ENCODE assay signal across 37 cellular contexts in genomic region chr4:27043200-27043599, GRCh38.
"Had no signal": no experiment of that assay in that cellular context is flagged by ENCODE, and none has a peak within 500 bp of the region (broad histone marks: within the 10 kb centered on the region; RNA-seq: fewer than 3 reads in every experiment).

No MANE protein-coding gene starts in this region.

- H3K27ac ChIP-seq: ascending aorta, cardiac muscle cell, VCaP had no signal

- H3K36me3 ChIP-seq: ascending aorta, cardiac muscle cell had no signal

- H3K9me3 ChIP-seq: ascending aorta had no signal

- H3K4me3 Mint-ChIP-seq: activated B cell treated with CpG ODN at 0.5 μM for 24 hours; activated CD4-positive, alpha-beta memory T cell treated with anti-CD3 and anti-CD28 coated beads for 36 hours; activated CD4-positive, alpha-beta T cell treated with anti-CD3 and anti-CD28 coated beads, Interleukin-2, amount 10 ng/mL, durations not matched to agents 24 days and 14 days; activated CD8-positive, alpha-beta T cell treated with anti-CD3 and anti-CD28 coated beads for 36 hours; activated naive CD4-positive, alpha-beta T cell treated with anti-CD3 and anti-CD28 coated beads, Interleukin-2, amount 10 ng/mL, durations not matched to agents 7 days and 5 days; activated naive CD4-positive, alpha-beta T cell treated with anti-CD3 and anti-CD28 coated beads, Interleukin-2, amount 50 U/mL, for 24 hours; activated naive CD8-positive, alpha-beta T cell; activated naive CD8-positive, alpha-beta T cell treated with anti-CD3 and anti-CD28 coated beads, Interleukin-2, amount 10 ng/mL, durations not matched to agents 7 days and 5 days; activated naive CD8-positive, alpha-beta T cell treated with anti-CD3 and anti-CD28 coated beads, Interleukin-2, amount 50 U/mL, for 24 hours; activated T-cell treated with anti-CD3 and anti-CD28 coated beads, Interleukin-2, amount 50 U/mL, for 4 hours; activated T-cell treated with anti-CD3 and anti-CD28 coated beads, Interleukin-2, amount 50 U/mL, for 72 hours; activated T-helper 1 cell treated with anti-CD3 and anti-CD28 coated beads, Interleukin-12 subunit alpha, Interleukin-12 subunit beta, Interleukin-2, Interleukin-4 antibody, amounts not matched to agents 30 ng/mL and 10 ng/mL and 1 ng/mL, durations not matched to agents 14 hours and 24 hours and 36 hours; activated T-helper 17 cell treated with anti-CD3 and anti-CD28 coated beads, Interleukin-2, amount 50 U/mL, for 72 hours; brain; central memory CD8-positive, alpha-beta T cell; T-helper 1 cell treated with Interleukin-12 subunit alpha and Interleukin-12 subunit beta and Interleukin-4 antibody, amounts not matched to agents 30 μg/mL and 1 μg/mL, for 36 hours; T-helper 2 cell treated with Interferon-gamma antibody and Interleukin-4, amounts not matched to agents 5 μg/mL and 100 μg/mL, for 36 hours had no signal

- H3K27ac Mint-ChIP-seq: activated B cell treated with CpG ODN at 0.5 μM for 24 hours; activated CD4-positive, alpha-beta memory T cell treated with anti-CD3 and anti-CD28 coated beads for 36 hours; activated CD4-positive, alpha-beta T cell treated with anti-CD3 and anti-CD28 coated beads, Interleukin-2, amount 10 ng/mL, durations not matched to agents 24 days and 14 days; activated CD8-positive, alpha-beta T cell treated with anti-CD3 and anti-CD28 coated beads for 36 hours; activated naive CD4-positive, alpha-beta T cell treated with anti-CD3 and anti-CD28 coated beads, Interleukin-2, amount 10 ng/mL, durations not matched to agents 7 days and 5 days; activated naive CD4-positive, alpha-beta T cell treated with anti-CD3 and anti-CD28 coated beads, Interleukin-2, amount 50 U/mL, for 24 hours; activated naive CD8-positive, alpha-beta T cell; activated naive CD8-positive, alpha-beta T cell treated with anti-CD3 and anti-CD28 coated beads, Interleukin-2, amount 10 ng/mL, durations not matched to agents 7 days and 5 days; activated naive CD8-positive, alpha-beta T cell treated with anti-CD3 and anti-CD28 coated beads, Interleukin-2, amount 50 U/mL, for 24 hours; activated T-cell treated with anti-CD3 and anti-CD28 coated beads, Interleukin-2, amount 50 U/mL, for 72 hours; activated T-helper 1 cell treated with anti-CD3 and anti-CD28 coated beads, Interleukin-12 subunit alpha, Interleukin-12 subunit beta, Interleukin-2, Interleukin-4 antibody, amounts not matched to agents 30 ng/mL and 10 ng/mL and 1 ng/mL, durations not matched to agents 14 hours and 24 hours and 36 hours; activated T-helper 17 cell treated with anti-CD3 and anti-CD28 coated beads, Interleukin-2, amount 50 U/mL, for 72 hours; brain; T-helper 1 cell treated with Interleukin-12 subunit alpha and Interleukin-12 subunit beta and Interleukin-4 antibody, amounts not matched to agents 30 μg/mL and 1 μg/mL, for 36 hours; T-helper 2 cell treated with Interferon-gamma antibody and Interleukin-4, amounts not matched to agents 5 μg/mL and 100 μg/mL, for 36 hours had no signal

- H3K4me1 Mint-ChIP-seq: activated T-helper 17 cell treated with anti-CD3 and anti-CD28 coated beads, Interleukin-2, amount 50 U/mL, for 72 hours; central memory CD8-positive, alpha-beta T cell had no signal

- H3K36me3 Mint-ChIP-seq: activated CD4-positive, alpha-beta memory T cell treated with anti-CD3 and anti-CD28 coated beads for 36 hours; activated naive CD4-positive, alpha-beta T cell treated with anti-CD3 and anti-CD28 coated beads, Interleukin-2, amount 10 ng/mL, durations not matched to agents 7 days and 5 days; activated naive CD8-positive, alpha-beta T cell treated with anti-CD3 and anti-CD28 coated beads, Interleukin-2, amount 10 ng/mL, durations not matched to agents 7 days and 5 days; brain had no signal

- DNase-seq: activated B cell treated with CpG ODN at 0.5 μM for 24 hours; activated CD4-positive, alpha-beta memory T cell treated with anti-CD3 and anti-CD28 coated beads for 36 hours; activated CD4-positive, alpha-beta T cell treated with anti-CD3 and anti-CD28 coated beads for 4 hours; activated CD4-positive, alpha-beta T cell treated with anti-CD3 and anti-CD28 coated beads, Interleukin-2, amount 10 ng/mL, durations not matched to agents 24 days and 14 days; activated CD4-positive, alpha-beta T cell treated with anti-CD3 and anti-CD28 coated beads, Interleukin-2, amount 50 U/mL, for 1 hour; activated CD4-positive, alpha-beta T cell treated with anti-CD3 and anti-CD28 coated beads, Interleukin-2, amount 50 U/mL, for 4 hours; activated CD4-positive, CD25-positive, alpha-beta regulatory T cell treated with anti-CD3 and anti-CD28 coated beads, Interleukin-2, amount 50 U/mL, for 72 hours; activated CD8-positive, alpha-beta memory T cell treated with anti-CD3 and anti-CD28 coated beads, Interleukin-2, amount 50 U/mL, for 4 hours; activated CD8-positive, alpha-beta T cell treated with anti-CD3 and anti-CD28 coated beads for 36 hours; activated effector memory CD4-positive, alpha-beta T cell treated with Interleukin-2 at 50 U/mL for 16 hours; activated gamma-delta T cell; activated naive CD4-positive, alpha-beta T cell treated with anti-CD3 and anti-CD28 coated beads, Interleukin-2, amount 10 ng/mL, durations not matched to agents 7 days and 5 days; activated naive CD4-positive, alpha-beta T cell treated with Interleukin-2 at 50 U/mL for 16 hours; activated naive CD8-positive, alpha-beta T cell treated with anti-CD3 and anti-CD28 coated beads, Interleukin-2, amount 10 ng/mL, durations not matched to agents 7 days and 5 days; activated naive CD8-positive, alpha-beta T cell treated with anti-CD3 and anti-CD28 coated beads, Interleukin-2, amount 50 U/mL, for 24 hours; activated T-cell treated with anti-CD3 and anti-CD28 coated beads for 4 hours; activated T-cell treated with anti-CD3 and anti-CD28 coated beads, Interleukin-2, amount 50 U/mL, for 1 hour; activated T-cell treated with anti-CD3 and anti-CD28 coated beads, Interleukin-2, amount 50 U/mL, for 4 hours; activated T-cell treated with anti-CD3 and anti-CD28 coated beads, Interleukin-2, amount 50 U/mL, for 72 hours; amygdala; anterior cingulate cortex; caudate nucleus; cerebellar nuclear complex; T-helper 1 cell; T-helper 2 cell; T-helper 9 cell had no signal

- H3K9me3 Mint-ChIP-seq: activated CD4-positive, alpha-beta T cell treated with anti-CD3 and anti-CD28 coated beads, Interleukin-2, amount 10 ng/mL, durations not matched to agents 24 days and 14 days; activated naive CD4-positive, alpha-beta T cell treated with anti-CD3 and anti-CD28 coated beads, Interleukin-2, amount 10 ng/mL, durations not matched to agents 7 days and 5 days; activated naive CD8-positive, alpha-beta T cell treated with anti-CD3 and anti-CD28 coated beads, Interleukin-2, amount 10 ng/mL, durations not matched to agents 7 days and 5 days; T-helper 1 cell treated with Interleukin-12 subunit alpha and Interleukin-12 subunit beta and Interleukin-4 antibody, amounts not matched to agents 30 μg/mL and 1 μg/mL, for 36 hours; T-helper 2 cell treated with Interferon-gamma antibody and Interleukin-4, amounts not matched to agents 5 μg/mL and 100 μg/mL, for 36 hours had no signal

- H3K27me3 ChIP-seq: ascending aorta, cardiac muscle cell had no signal

- ATAC-seq: activated CD8-positive, alpha-beta T cell treated with anti-CD3 and anti-CD28 coated beads for 36 hours; activated naive CD8-positive, alpha-beta T cell treated with anti-CD3 and anti-CD28 coated beads, Interleukin-2, amount 50 U/mL, for 24 hours; activated T-cell treated with anti-CD3 and anti-CD28 coated beads, Interleukin-2, amount 50 U/mL, for 4 hours; activated T-cell treated with anti-CD3 and anti-CD28 coated beads, Interleukin-2, amount 50 U/mL, for 72 hours; activated T-helper 17 cell treated with anti-CD3 and anti-CD28 coated beads, Interleukin-2, amount 50 U/mL, for 72 hours had no signal

- H3K4me1 ChIP-seq: ascending aorta had no signal

- H3K4me3 ChIP-seq: ascending aorta, cardiac muscle cell had no signal
